ENCODE assay signal across 14 cellular contexts in the genomic region with DNA sequence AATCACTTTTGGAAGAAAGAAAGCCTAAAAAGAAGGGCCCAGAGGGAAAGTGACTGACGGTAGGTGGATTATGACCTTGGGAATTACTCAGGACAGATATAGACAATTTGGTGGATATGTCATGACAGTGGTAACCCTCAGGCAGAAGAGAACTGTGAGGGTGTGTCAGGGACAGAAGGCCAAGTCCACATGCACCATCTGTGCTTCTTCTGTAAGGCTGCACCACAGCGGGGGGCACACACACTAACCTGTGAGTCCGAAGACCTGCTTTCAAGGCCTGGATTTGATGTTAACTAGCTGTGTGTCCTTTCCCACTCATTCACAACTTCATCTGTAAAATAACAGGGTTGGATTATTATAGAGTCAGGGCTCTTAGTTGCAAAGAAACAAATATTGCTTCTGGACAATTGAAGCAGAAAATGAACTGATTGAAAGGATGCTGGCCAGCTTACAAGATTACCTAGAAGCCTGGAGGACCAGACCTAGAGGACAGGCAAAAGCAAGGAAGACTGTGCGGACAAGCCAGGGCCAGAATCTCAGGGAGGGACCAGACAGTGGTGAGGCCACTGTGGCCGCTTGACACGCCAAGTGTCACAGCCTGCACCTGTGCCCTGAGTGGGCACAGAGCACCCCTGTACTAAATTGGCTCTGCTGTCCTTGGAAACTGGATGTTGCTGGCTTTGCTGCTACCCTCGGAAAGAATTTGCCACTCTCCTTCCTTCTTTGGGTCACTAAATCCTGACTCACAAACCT. TPM values are rescaled to one million over a fixed set of nuclear protein-coding genes. Genes with fewer than 3 reads are reported as not detected.
DNase-seq lines count a peak whose midpoint lies in the region; ATAC-seq and TF ChIP-seq lines count a peak whose summit lies in the region.
"Had no signal": no experiment of that assay in that cellular context is flagged by ENCODE, and none has a peak within 500 bp of the region (broad histone marks: within the 10 kb centered on the region; RNA-seq: fewer than 3 reads in every experiment).

No MANE protein-coding gene starts in this region.

- H4K91ac ChIP-seq in neuronal stem cell (ENCODE audit: low read depth, low read length, poor library complexity), result no peak overlapping the region

- no peak overlapping the region for H3K4me3 ChIP-seq in neuronal stem cell (ENCODE audit: low read length in 2 of 2)
- no peak overlapping the region for H3K4me3 ChIP-seq in foreskin fibroblast (ENCODE audit: low read depth in 1 of 2, low read length in 2 of 2)
- no peak overlapping the region for H3K4me3 ChIP-seq in esophagus muscularis mucosa

- no peaks in the 10 kb centered on the region for H3K79me1 ChIP-seq in neuronal stem cell (ENCODE audit: low read depth, low read length)

- H3K9me3 ChIP-seq in neuronal stem cell (replicated peaks in 1 of 2; ENCODE audit: control insufficient read depth in 2 of 2, insufficient read depth in 1 of 2, low read depth in 1 of 2, low read length in 2 of 2) (no peaks in the 10 kb centered on the region), esophagus muscularis mucosa (no peaks in the 10 kb centered on the region)

- DNase-seq in DMS 273 treated with DMSO at 0.1 percent for 48 hours (lab: John Stamatoyannopoulos, UW), result peak; percentile 41
- DNase-seq in NCI-H2227 (lab: John Stamatoyannopoulos, UW; ENCODE audit: unreplicated experiment), result peak; percentile 23
- peak; percentile 74 for DNase-seq in cerebellum (ENCODE audit: low spot score)
- DNase-seq in neuronal stem cell (ENCODE audit: low spot score), result no peak
- DNase-seq in foreskin fibroblast, result no peak
- no peak for DNase-seq in esophagus muscularis mucosa (ENCODE audit: extremely low spot score)
- DNase-seq: KBM-7, NCI-H1048, NCI-H2107, NCI-H774, PC-3 had no signal

- no peak overlapping the region for H3K4ac ChIP-seq in neuronal stem cell (ENCODE audit: low read length)

- no peak overlapping the region for H3K14ac ChIP-seq in neuronal stem cell (ENCODE audit: low read length)

- peak overlapping the region; percentile 12 for H3K23ac ChIP-seq in neuronal stem cell (ENCODE audit: low read depth, low read length, poor library complexity)

- H3K9ac ChIP-seq in neuronal stem cell (ENCODE audit: low read depth, low read length, poor library complexity), result no peak overlapping the region

- intact Hi-C loops in esophagus muscularis mucosa (cut with DNase I), result no loop called here

- H2BK12ac ChIP-seq in neuronal stem cell (ENCODE audit: low read length), result no peak overlapping the region

- WGBS in neuronal stem cell (ENCODE audit: extremely low coverage in 2 of 2, insufficient read length in 2 of 2, insufficient replicate concordance in 1 of 2), 2 donors, result no CpG with 5 or more reads among the region's 7 CpGs
- WGBS in esophagus muscularis mucosa, result 82% methylated on average over 6 of the region's 7 CpGs

- TF ChIP-seq EP300 in esophagus muscularis mucosa (IDR thresholded peaks at IDR 0.05), result no peak

- H4K8ac ChIP-seq in neuronal stem cell (ENCODE audit: low read depth, low read length), result no peak overlapping the region

- no peak overlapping the region for H3K4me2 ChIP-seq in neuronal stem cell (ENCODE audit: insufficient read depth, low read length, poor library complexity, severe bottlenecking)

- TF ChIP-seq CTCF in foreskin fibroblast (IDR thresholded peaks at IDR 0.05; ENCODE audit: low read depth, low read length) (no peak), esophagus muscularis mucosa (IDR thresholded peaks at IDR 0.05) (no peak)

- peaks cover 0 to 1% of the 10 kb centered on the region in 2 donors for H3K4me1 ChIP-seq in neuronal stem cell (ENCODE audit: control insufficient read depth in 2 of 2, insufficient read depth in 1 of 2, low read depth in 1 of 2, low read length in 2 of 2)
- H3K4me1 ChIP-seq in esophagus muscularis mucosa, result peaks cover 0 to 10% (median 7%) of the 10 kb centered on the region in 4 donors

- peak overlapping the region; percentile 65 for H3K18ac ChIP-seq in neuronal stem cell (ENCODE audit: low read length)

- H2AK5ac ChIP-seq in neuronal stem cell (ENCODE audit: low read depth, low read length), result no peak overlapping the region

- no peaks in the 10 kb centered on the region for H3K36me3 ChIP-seq in neuronal stem cell (replicated peaks in 1 of 2; ENCODE audit: control insufficient read depth in 2 of 2, insufficient read depth in 2 of 2, low read length in 2 of 2)
- no peaks in the 10 kb centered on the region for H3K36me3 ChIP-seq in esophagus muscularis mucosa

- H2BK15ac ChIP-seq in neuronal stem cell (ENCODE audit: low read length), result no peak overlapping the region

- no peak overlapping the region for H2BK5ac ChIP-seq in neuronal stem cell (ENCODE audit: low read length)

- no peak overlapping the region for H2BK120ac ChIP-seq in neuronal stem cell (ENCODE audit: low read depth, low read length)

- H2AFZ ChIP-seq in neuronal stem cell (ENCODE audit: low read length), result no peak overlapping the region

- no peak for ATAC-seq in GM18519 (IDR thresholded peaks at IDR 0.05; ENCODE audit: low FRiP score, unreplicated experiment)
- ATAC-seq in HG02970 (IDR thresholded peaks at IDR 0.05; ENCODE audit: low FRiP score, unreplicated experiment), result no peak
- ATAC-seq: PC-3 had no signal

- peaks cover 0 to 19% (median 0%) of the 10 kb centered on the region in 3 experiments for H3K27me3 ChIP-seq in neuronal stem cell (ENCODE audit: control insufficient read depth in 3 of 3, insufficient read depth in 3 of 3, low read depth in 1 of 3, low read length in 3 of 3)
- no peaks in the 10 kb centered on the region for H3K27me3 ChIP-seq in esophagus muscularis mucosa

- H3K27ac ChIP-seq in neuronal stem cell (replicated peaks; ENCODE audit: low read length) (no peak overlapping the region), esophagus muscularis mucosa (replicated peaks in 1 of 4) (no peak overlapping the region)
- H3K27ac ChIP-seq: C4-2B had no signal

- no peak for TF ChIP-seq POLR2A in esophagus muscularis mucosa (IDR thresholded peaks at IDR 0.05; ENCODE audit: low read depth)

RNA-seq across cellular contexts. Expression of a gene that starts 34.7 kb away (rescaled TPM):
- total RNA-seq in cerebellum (126 TPM), esophagus muscularis mucosa (10 to 100 TPM; 28.3 to 45.3 (median 37.7) TPM)
- 11.9 TPM for polyA plus RNA-seq in neuronal stem cell (2013, experiment 1 of 2)
- 11.3 TPM for polyA plus RNA-seq in neuronal stem cell (2013, experiment 2 of 2)

Comparison
In these comparisons a context has a peak if more than half of its experiments do, and no peak if none do; other contexts are left out.
1. DNase-seq: peak in DMS 273 treated with DMSO at 0.1 percent for 48 hours (single experiment), NCI-H2227 (single experiment) and cerebellum (single experiment); none in neuronal stem cell (single experiment), foreskin fibroblast (0 of 2) and esophagus muscularis mucosa (single experiment).